In the genomic region with DNA sequence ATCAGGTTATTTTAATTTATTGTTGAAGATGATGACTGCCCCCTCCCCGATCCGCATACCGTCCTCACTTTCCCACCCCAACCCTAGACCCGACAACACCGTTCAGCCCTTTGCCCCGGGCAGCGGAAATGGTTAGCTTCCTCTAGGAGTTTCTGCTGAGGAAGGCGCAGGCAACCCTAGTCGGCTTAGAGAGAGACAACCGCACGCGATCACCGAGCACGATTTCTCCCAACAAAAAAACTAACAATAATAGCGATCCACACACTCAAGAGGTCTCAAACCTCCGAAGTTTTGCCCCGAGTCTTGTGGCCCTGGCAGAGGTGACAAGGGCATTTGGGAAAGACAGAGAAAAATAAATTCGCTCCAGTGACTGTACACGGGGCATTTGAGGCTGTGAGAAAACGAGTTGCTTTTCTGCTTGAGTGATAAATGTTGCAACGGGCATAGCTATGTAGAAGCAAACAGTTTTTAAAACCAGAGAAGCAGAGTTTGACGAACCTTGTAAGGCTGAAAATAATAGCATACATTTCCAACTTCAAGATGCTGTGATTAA, we compare ENCODE assay signal across 17 cellular contexts. TPM values are rescaled to one million over a fixed set of nuclear protein-coding genes. Genes with fewer than 3 reads are reported as not detected.
DNase-seq lines count a peak whose midpoint lies in the region; ATAC-seq and TF ChIP-seq lines count a peak whose summit lies in the region.
"Had no signal": no experiment of that assay in that cellular context is flagged by ENCODE, and none has a peak within 500 bp of the region (broad histone marks: within the 10 kb centered on the region; RNA-seq: fewer than 3 reads in every experiment).

No MANE protein-coding gene starts in this region.

- in situ Hi-C loops in IMR-90 (cut with MboI; ENCODE audit: low sequenced_read_pairs), result no loop called here

- DNase-seq in T-helper 2 cell treated with Interferon-gamma antibody and Interleukin-4, amounts not matched to agents 5 μg/mL and 100 μg/mL, for 36 hours (ENCODE audit: low spot score), result no peak
- DNase-seq in T-helper 2 cell (no peak), IMR-90 (no peak), ecto neural progenitor cell (ENCODE audit: low spot score) (peak; percentile 63), posterior vena cava (ENCODE audit: low spot score) (peak; percentile 58), SIG-M5 (lab: John Stamatoyannopoulos, UW) (no peak), SKM-1 (lab: John Stamatoyannopoulos, UW; ENCODE audit: unreplicated experiment) (no peak)
- DNase-seq: activated CD4-positive, alpha-beta T cell treated with anti-CD3 and anti-CD28 coated beads, Interleukin-2, amount 50 U/mL, for 1 hour; adrenal gland; DMS 273 treated with DMSO at 0.1 percent for 48 hours; dorsolateral prefrontal cortex; NCI-H1105; NCI-H524 treated with DMSO at 0.1 percent for 48 hours had no signal

- H3K36me3 ChIP-seq in IMR-90 (ENCODE audit: control insufficient read depth, insufficient read depth, low read length), result no peaks in the 10 kb centered on the region
- H3K36me3 ChIP-seq: adrenal gland had no signal

- TF ChIP-seq CTCF in IMR-90 (conservative IDR thresholded peaks at IDR 0.05; ENCODE audit: low read depth, low read length), result no peak

- no peak overlapping the region for H2BK20ac ChIP-seq in IMR-90 (ENCODE audit: low read depth, low read length)

- no peak overlapping the region for H3K9ac ChIP-seq in IMR-90 (ENCODE audit: low read depth, low read length)

- no peaks in the 10 kb centered on the region for H3K4me1 ChIP-seq in IMR-90 (ENCODE audit: control insufficient read depth, insufficient read depth, low read length)

- H3K79me1 ChIP-seq in IMR-90 (ENCODE audit: low read depth in 1 of 2, low read length in 2 of 2), result no peaks in the 10 kb centered on the region

- H3K18ac ChIP-seq in IMR-90 (ENCODE audit: low read depth, low read length), result no peak overlapping the region

- peak overlapping the region; percentile 53; the same call in 1 of the 2 replicates for H3K4me2 ChIP-seq in IMR-90 (ENCODE audit: low read depth, low read length)

- no peak overlapping the region for H3K23ac ChIP-seq in IMR-90 (ENCODE audit: low read depth, low read length)

- peaks cover 89% of the 10 kb centered on the region for H3K27me3 ChIP-seq in IMR-90 (ENCODE audit: control insufficient read depth, insufficient read depth, low read length)

- POLR2A ChIA-PET in IMR-90 (lab: Charles Lee; ENCODE audit: unreplicated experiment), result no interaction called here

- H3K27ac ChIP-seq in IMR-90 (ENCODE audit: insufficient read depth, low read length), result no peak overlapping the region
- H3K27ac ChIP-seq: adrenal gland, dorsolateral prefrontal cortex had no signal

- no peak overlapping the region for H2BK120ac ChIP-seq in IMR-90 (ENCODE audit: low read depth, low read length)

- dilution Hi-C loops in IMR-90 (cut with HindIII; ENCODE audit: low sequenced_read_pairs, unreplicated experiment), result no loop called here

- no peak overlapping the region for H4K5ac ChIP-seq in IMR-90 (ENCODE audit: low read depth, low read length)

- H2AK5ac ChIP-seq in IMR-90 (ENCODE audit: low read depth, low read length), result no peak overlapping the region

- no peak overlapping the region for H3K56ac ChIP-seq in IMR-90 (ENCODE audit: extremely low read depth, insufficient read depth, low read length)

- H3K4ac ChIP-seq in IMR-90 (ENCODE audit: low read depth, low read length), result no peak overlapping the region

- peaks cover 82% of the 10 kb centered on the region for H3K27me3 Mint-ChIP-seq in T-helper 2 cell treated with Interferon-gamma antibody and Interleukin-4, amounts not matched to agents 5 μg/mL and 100 μg/mL, for 36 hours (ENCODE audit: low read depth)

- ATAC-seq in IMR-90 (ENCODE audit: low read depth), result no peak
- ATAC-seq in GM21526 (IDR thresholded peaks at IDR 0.05; ENCODE audit: low FRiP score, unreplicated experiment), result no peak

- no peak overlapping the region for H4K8ac ChIP-seq in IMR-90 (ENCODE audit: low read depth in 2 of 2, low read length in 2 of 2)

- no peak overlapping the region for H3K14ac ChIP-seq in IMR-90 (replicated peaks; ENCODE audit: low read depth, low read length)

- no peak for TF ChIP-seq RAD21 in IMR-90 (IDR thresholded peaks at IDR 0.05; ENCODE audit: low read length)

- no peaks in the 10 kb centered on the region for H3K9me1 ChIP-seq in IMR-90 (ENCODE audit: insufficient read depth, low read length)

- peak overlapping the region; percentile 60 for H3K4me3 Mint-ChIP-seq in T-helper 2 cell treated with Interferon-gamma antibody and Interleukin-4, amounts not matched to agents 5 μg/mL and 100 μg/mL, for 36 hours

- H2AFZ ChIP-seq in IMR-90 (replicated peaks; ENCODE audit: low read length, poor library complexity), result no peak overlapping the region

- no peak overlapping the region for H4K91ac ChIP-seq in IMR-90 (ENCODE audit: insufficient read depth, low read depth, low read length)

- H3K27ac Mint-ChIP-seq in T-helper 2 cell treated with Interferon-gamma antibody and Interleukin-4, amounts not matched to agents 5 μg/mL and 100 μg/mL, for 36 hours, result peak overlapping the region; percentile 15

- H3K9me3 Mint-ChIP-seq in T-helper 2 cell treated with Interferon-gamma antibody and Interleukin-4, amounts not matched to agents 5 μg/mL and 100 μg/mL, for 36 hours, result no peaks in the 10 kb centered on the region

- peaks cover 12% of the 10 kb centered on the region for H3K4me1 Mint-ChIP-seq in T-helper 2 cell treated with Interferon-gamma antibody and Interleukin-4, amounts not matched to agents 5 μg/mL and 100 μg/mL, for 36 hours (ENCODE audit: low read depth)

- 14% methylated on average over 6 of the region's 22 CpGs; no CpG with 5 or more reads in 1 of the 2 experiments for WGBS in IMR-90 (ENCODE audit: extremely low coverage in 2 of 2, insufficient read length in 1 of 2), 2 experiments

- H3K9me3 ChIP-seq in IMR-90 (ENCODE audit: control insufficient read depth, insufficient read depth, low read length), result peaks cover 2% of the 10 kb centered on the region
- H3K9me3 ChIP-seq: adrenal gland had no signal

- no peaks in the 10 kb centered on the region for H4K20me1 ChIP-seq in IMR-90 (ENCODE audit: insufficient read depth, low read length)

- no peak for TF ChIP-seq POLR2A in IMR-90 (IDR thresholded peaks at IDR 0.05; ENCODE audit: low read depth, low read length)

- H2BK15ac ChIP-seq in IMR-90 (ENCODE audit: low read depth, low read length), result no peak overlapping the region

- no peak overlapping the region for H2BK5ac ChIP-seq in IMR-90 (ENCODE audit: low read depth, low read length, poor library complexity, severe bottlenecking)

- H2AK9ac ChIP-seq in IMR-90 (replicated peaks; ENCODE audit: low read depth, low read length, poor library complexity), result no peak overlapping the region

- H3K4me3 ChIP-seq in IMR-90 (ENCODE audit: insufficient read depth, low read depth, low read length), result no peak overlapping the region
- H3K4me3 ChIP-seq: adrenal gland had no signal

- no peaks in the 10 kb centered on the region for H3K36me3 Mint-ChIP-seq in T-helper 2 cell treated with Interferon-gamma antibody and Interleukin-4, amounts not matched to agents 5 μg/mL and 100 μg/mL, for 36 hours (ENCODE audit: low read depth)

- intact Hi-C loops in IMR-90 (cut with micrococcal nuclease), result no loop called here
- intact Hi-C loops in posterior vena cava (cut with DNase I), result no loop called here

- CTCF ChIA-PET in IMR-90 (lab: Yijun Ruan, JAX), result interaction anchor here (0.6 kb wide), 1 partner anchor 461 kb away, joined by 3 read pairs; no protein-coding TSS in a partner anchor

- no TSS peak for BruUV-seq in IMR-90 (replicated peaks; lab: Mats Ljungman, UMichigan)

TF ChIP-seq in IMR-90, 13 proteins besides CTCF, POLR2A, EP300 and RAD21:
- TF ChIP-seq ELK1 (IDR thresholded peaks at IDR 0.05; ENCODE audit: borderline replicate concordance, low read depth, low read length) (no peak), RCOR1 (IDR thresholded peaks at IDR 0.05; ENCODE audit: insufficient replicate concordance, low read length) (no peak), SMC3 (IDR thresholded peaks at IDR 0.05; ENCODE audit: low read depth, low read length) (no peak), CHD1 (IDR thresholded peaks at IDR 0.05; ENCODE audit: low read depth, low read length) (no peak), CEBPB (IDR thresholded peaks at IDR 0.05; ENCODE audit: low read depth, low read length) (no peak), MXI1 (IDR thresholded peaks at IDR 0.05; ENCODE audit: borderline replicate concordance, low read depth, low read length) (no peak), RFX5 (IDR thresholded peaks at IDR 0.05; ENCODE audit: low read depth, low read length) (no peak)
- TF ChIP-seq, protein P1, sequence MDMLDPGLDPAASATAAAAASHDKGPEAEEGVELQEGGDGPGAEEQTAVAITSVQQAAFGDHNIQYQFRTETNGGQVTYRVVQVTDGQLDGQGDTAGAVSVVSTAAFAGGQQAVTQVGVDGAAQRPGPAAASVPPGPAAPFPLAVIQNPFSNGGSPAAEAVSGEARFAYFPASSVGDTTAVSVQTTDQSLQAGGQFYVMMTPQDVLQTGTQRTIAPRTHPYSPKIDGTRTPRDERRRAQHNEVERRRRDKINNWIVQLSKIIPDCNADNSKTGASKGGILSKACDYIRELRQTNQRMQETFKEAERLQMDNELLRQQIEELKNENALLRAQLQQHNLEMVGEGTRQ (IDR thresholded peaks at IDR 0.05; ENCODE audit: low read depth, low read length), result no peak

RNA-seq across cellular contexts. Expression of gene SIX3, which starts 11.2 kb away (rescaled TPM):
- total RNA-seq in IMR-90 (2012; rRNA removed), result not detected in 2 replicates
- polyA plus RNA-seq in IMR-90 (2012; rRNA removed), result not detected in 2 replicates
- not detected in 2 replicates for polyA plus RNA-seq in IMR-90 (2012; cell fraction: cytosol; rRNA removed)
- polyA plus RNA-seq in IMR-90 (2012; cell fraction: nucleus; rRNA removed; ENCODE audit: low replicate concordance), result not detected in 2 replicates
- not detected for total RNA-seq in posterior vena cava
- total RNA-seq: adrenal gland, glomerular endothelial cell, liver, SK-MEL-5 had no signal
- polyA plus RNA-seq: adrenal gland, liver had no signal

Comparison
In these comparisons a context has a peak if more than half of its experiments do, and no peak if none do; other contexts are left out.
1. DNase-seq: peak in ecto neural progenitor cell (single experiment) and posterior vena cava (single experiment); none in T-helper 2 cell treated with Interferon-gamma antibody and Interleukin-4, amounts not matched to agents 5 μg/mL and 100 μg/mL, for 36 hours (single experiment), T-helper 2 cell (0 of 5), IMR-90 (single experiment), SIG-M5 (single experiment) and SKM-1 (single experiment).